In the genomic region with DNA sequence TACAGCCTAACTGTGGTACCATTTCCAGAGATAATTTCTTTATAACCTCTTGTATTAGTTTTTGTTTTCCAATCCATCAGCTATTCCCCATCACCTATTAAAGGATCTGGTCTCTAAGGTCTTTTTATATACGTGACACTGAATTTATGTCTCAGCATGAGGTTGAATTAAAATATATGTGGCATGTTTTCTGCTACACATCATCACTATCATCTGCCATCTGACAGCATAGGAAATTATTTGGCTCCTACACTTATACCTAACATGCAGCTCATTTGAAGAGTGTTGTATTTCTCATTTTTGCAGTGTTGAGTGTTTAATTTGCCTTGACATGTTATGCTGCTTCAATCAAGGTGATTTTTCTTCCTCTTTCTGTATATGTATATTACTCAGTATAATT, we compare ENCODE assay signal across 9 cellular contexts.
"Had no signal": no experiment of that assay in that cellular context is flagged by ENCODE, and none has a peak within 500 bp of the region (broad histone marks: within the 10 kb centered on the region; RNA-seq: fewer than 3 reads in every experiment).

No MANE protein-coding gene starts in this region.

- H3K4me1 Mint-ChIP-seq: IgD-negative memory B cell had no signal

- H3K27ac Mint-ChIP-seq: IgD-negative memory B cell had no signal

- H3K9me3 ChIP-seq: HAP-1 had no signal

- H3K36me3 ChIP-seq: HAP-1 had no signal

- H2AFZ ChIP-seq: GM23248 had no signal

- H3K4me3 Mint-ChIP-seq: IgD-negative memory B cell had no signal

- H3K27ac ChIP-seq: GM23248, HL-60 had no signal

- H3K4me1 ChIP-seq: HAP-1 had no signal

- H3K4me3 ChIP-seq: GM23248, HAP-1 had no signal

- ATAC-seq: HCT116, HepG2 had no signal

- H3K9ac ChIP-seq: GM23248 had no signal

- DNase-seq: GM23248, GOT3, H7, KG1 had no signal
